In the genomic region with DNA sequence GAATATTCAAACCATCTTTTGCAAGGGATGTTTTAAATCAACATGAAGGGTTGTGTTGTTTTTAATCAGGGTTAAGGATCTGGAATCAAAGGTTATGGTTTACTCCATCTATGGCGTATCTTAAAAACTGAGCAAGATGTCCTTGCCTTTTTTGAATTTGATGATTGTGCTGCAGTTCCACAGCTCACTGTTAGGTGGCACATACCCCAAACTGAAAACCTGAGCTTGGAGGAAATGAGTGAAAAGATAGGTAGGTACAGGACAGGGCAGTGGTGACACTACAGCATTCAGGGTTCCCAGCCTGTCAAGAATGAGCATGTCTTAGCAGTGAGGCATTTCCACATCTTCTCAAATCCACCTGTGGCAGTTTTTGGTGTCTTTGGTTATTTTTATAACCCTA, we compare ENCODE assay signal across 8 cellular contexts. TPM values are rescaled to one million over a fixed set of nuclear protein-coding genes. Genes with fewer than 3 reads are reported as not detected.
DNase-seq lines count a peak whose midpoint lies in the region; ATAC-seq and TF ChIP-seq lines count a peak whose summit lies in the region.

No MANE protein-coding gene starts in this region.

- H3K36me3 ChIP-seq in A673 (ENCODE audit: insufficient read depth, low read length, poor library complexity, severe bottlenecking) (no peaks in the 10 kb centered on the region), gastroesophageal sphincter (no peaks in the 10 kb centered on the region)

- H3K4me1 ChIP-seq in A673 (ENCODE audit: insufficient read depth, low read length, poor library complexity, severe bottlenecking), result no peaks in the 10 kb centered on the region
- H3K4me1 ChIP-seq in gastroesophageal sphincter, result no peaks in the 10 kb centered on the region

- CTCF ChIA-PET in A673 (lab: Charles Lee), result interaction anchor here (1.0 kb wide), 1 partner anchor 11 kb away, joined by 6 read pairs; no protein-coding TSS in a partner anchor

- peak; percentile 43 for DNase-seq in A673 (ENCODE audit: low spot score)
- peak; percentile 76 for DNase-seq in DMS53 (lab: John Stamatoyannopoulos, UW)
- no peak for DNase-seq in stimulated activated naive CD8-positive, alpha-beta T cell treated with anti-CD3 and anti-CD28 coated beads, Interleukin-15, Interleukin-2, amounts not matched to agents 100 U/mL and 50 U/mL, for 24 hours

- no TSS peak for BruUV-seq in A673 (replicated peaks; lab: Mats Ljungman, UMichigan)

- no peaks in the 10 kb centered on the region for H3K9me3 ChIP-seq in A673 (ENCODE audit: low read depth, low read length, poor library complexity, severe bottlenecking)
- no peaks in the 10 kb centered on the region for H3K9me3 ChIP-seq in gastroesophageal sphincter

- H3K27ac ChIP-seq in A673 (ENCODE audit: low read depth, low read length, poor library complexity, severe bottlenecking), result no peak overlapping the region
- H3K27ac ChIP-seq in gastroesophageal sphincter, result no peak overlapping the region

- TF ChIP-seq EP300 in gastroesophageal sphincter (IDR thresholded peaks at IDR 0.05), result no peak

- POLR2A ChIA-PET in A673 (lab: Charles Lee; ENCODE audit: low non-redundant PET), result no interaction called here

- WGBS in gastroesophageal sphincter (ENCODE audit: low coverage in 1 of 2), 2 donors, result 78% methylated on average over 1 of the region's 1 CpG; no CpG with 5 or more reads in 1 of the 2 donors

- intact Hi-C loops in A673 (cut with micrococcal nuclease; ENCODE audit: unreplicated experiment), result no loop called here

- no peak for TF ChIP-seq POLR2A in gastroesophageal sphincter (IDR thresholded peaks at IDR 0.05)

- peak; percentile 28 for ATAC-seq in HG03342 (IDR thresholded peaks at IDR 0.05; ENCODE audit: unreplicated experiment)
- ATAC-seq in gastroesophageal sphincter, result peak; percentile 22
- ATAC-seq in stimulated activated naive CD8-positive, alpha-beta T cell treated with anti-CD3 and anti-CD28 coated beads, Interleukin-15, Interleukin-2, amounts not matched to agents 100 U/mL and 50 U/mL, for 24 hours, result peak; percentile 14
- no peak for ATAC-seq in HG02852 (IDR thresholded peaks at IDR 0.05; ENCODE audit: unreplicated experiment)
- ATAC-seq in HG03460 (IDR thresholded peaks at IDR 0.05; ENCODE audit: unreplicated experiment), result no peak

- peak; percentile 54 for TF ChIP-seq CTCF in A673 (conservative IDR thresholded peaks at IDR 0.05; ENCODE audit: low read depth, low read length)
- TF ChIP-seq CTCF in WI38 (IDR thresholded peaks at IDR 0.05; ENCODE audit: low read depth, low read length), result peak; percentile 45
- TF ChIP-seq CTCF in gastroesophageal sphincter (IDR thresholded peaks at IDR 0.05), result peak; percentile 22 to 55 (median 51)

- no peak overlapping the region for H3K4me3 ChIP-seq in A673 (ENCODE audit: low read depth, low read length, poor library complexity, severe bottlenecking)
- H3K4me3 ChIP-seq in WI38 (ENCODE audit: low read depth, low read length), result no peak overlapping the region
- no peak overlapping the region for H3K4me3 ChIP-seq in gastroesophageal sphincter

- H3K27me3 ChIP-seq in A673 (replicated peaks; ENCODE audit: insufficient read depth, low read depth, low read length, poor library complexity) (no peaks in the 10 kb centered on the region), gastroesophageal sphincter (no peaks in the 10 kb centered on the region)

RNA-seq across cellular contexts. Expression of a gene that starts 13.1 kb away (rescaled TPM):
- total RNA-seq in A673 (2021) (13.8 and 15.3 TPM in 2 replicates), gastroesophageal sphincter (10 to 100 TPM in 3 of 4 donors, 1 to 10 TPM in 1; 9.7 to 20.7 (median 11.6) TPM)

RNA-seq across cellular contexts. Expression of a gene that starts 22.0 kb away (rescaled TPM):
- total RNA-seq in A673 (2021) (not detected in 2 replicates), gastroesophageal sphincter (not detected)

RNA-seq across cellular contexts. Expression of a gene that starts 22.6 kb away (rescaled TPM):
- 42.0 and 50.7 TPM in 2 replicates for total RNA-seq in A673 (2021)
- 100 to 1,000 TPM in 2 of 4 donors, 10 to 100 TPM in 2; 65.1 to 117 (median 97.1) TPM for total RNA-seq in gastroesophageal sphincter

RNA-seq across cellular contexts. Expression of a gene that starts 59.6 kb away (rescaled TPM):
- not detected in 2 replicates for total RNA-seq in A673 (2021)
- not detected for total RNA-seq in gastroesophageal sphincter

Comparison
In these comparisons a context has a peak if more than half of its experiments do, and no peak if none do; other contexts are left out.
1. ATAC-seq: peak in HG03342 (single experiment), gastroesophageal sphincter (single experiment) and stimulated activated naive CD8-positive, alpha-beta T cell treated with anti-CD3 and anti-CD28 coated beads, Interleukin-15, Interleukin-2, amounts not matched to agents 100 U/mL and 50 U/mL, for 24 hours (single experiment); none in HG02852 (single experiment) and HG03460 (single experiment).
2. Peak in every context shown above with its lines, with median percentiles within 50 percentile points of each other: CTCF ChIP-seq.